ENCODE assay signal across 25 cellular contexts in the genomic region with DNA sequence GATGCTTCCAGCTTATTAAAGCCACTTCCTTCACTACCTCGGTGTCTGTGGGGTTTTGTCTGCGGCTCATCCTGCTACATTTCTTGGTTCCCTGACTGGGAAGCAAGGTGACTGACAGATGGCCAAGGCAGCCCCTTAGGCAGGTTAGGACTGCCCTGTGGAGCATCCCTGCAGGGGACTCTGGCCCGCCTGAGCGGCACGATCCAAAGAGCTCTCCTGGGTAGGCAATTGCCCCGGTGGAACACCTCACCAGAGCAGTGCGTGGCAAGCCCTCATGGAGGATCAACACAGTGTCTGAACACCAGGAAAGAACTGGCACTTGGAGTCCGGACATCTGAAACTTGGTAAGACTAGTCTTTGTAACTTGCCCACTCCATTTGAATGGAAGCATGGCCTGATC.
"Had no signal": no experiment of that assay in that cellular context is flagged by ENCODE, and none has a peak within 500 bp of the region (broad histone marks: within the 10 kb centered on the region; RNA-seq: fewer than 3 reads in every experiment).

No MANE protein-coding gene starts in this region.

- H3K27ac Mint-ChIP-seq: IgD-negative memory B cell had no signal

- H3K9me3 ChIP-seq: SJSA1 had no signal

- H3K4me1 Mint-ChIP-seq: IgD-negative memory B cell had no signal

- DNase-seq: Kasumi-1; NCI-H1092; NCI-H1105 treated with DMSO at 0.1 percent for 48 hours; NCI-H1417 treated with DMSO at 0.1 percent for 48 hours; NCI-H146; NCI-H1694 treated with DMSO at 0.1 percent for 48 hours; NCI-H1930; NCI-H2081; NCI-H2107; NCI-H226; NCI-H446; NCI-H510A; NCI-H524 treated with DMSO at 0.1 percent for 48 hours; NCI-H69; NCI-H774; NK-92 treated with Interleukin-12 subunit alpha and Interleukin-12 subunit beta, amount 100 ng/mL, for 24 hours; OCI-M1; Right ventricle myocardium superior; RPMI8226; SIG-M5 had no signal

- ATAC-seq: K562 had no signal

- H3K27ac ChIP-seq: KMS-11, SJSA1, SK-N-MC had no signal

- H3K4me3 ChIP-seq: K562, SJSA1, SK-N-MC had no signal

- H3K9ac ChIP-seq: KMS-11 had no signal

- H3K36me3 ChIP-seq: SJSA1 had no signal

- H3K4me1 ChIP-seq: SJSA1 had no signal

- H3K27me3 Mint-ChIP-seq: IgD-negative memory B cell had no signal

- H3K4me2 ChIP-seq: KMS-11 had no signal

- H3K27me3 ChIP-seq: SJSA1 had no signal
